ENCODE assay signal across 17 cellular contexts in the genomic region with DNA sequence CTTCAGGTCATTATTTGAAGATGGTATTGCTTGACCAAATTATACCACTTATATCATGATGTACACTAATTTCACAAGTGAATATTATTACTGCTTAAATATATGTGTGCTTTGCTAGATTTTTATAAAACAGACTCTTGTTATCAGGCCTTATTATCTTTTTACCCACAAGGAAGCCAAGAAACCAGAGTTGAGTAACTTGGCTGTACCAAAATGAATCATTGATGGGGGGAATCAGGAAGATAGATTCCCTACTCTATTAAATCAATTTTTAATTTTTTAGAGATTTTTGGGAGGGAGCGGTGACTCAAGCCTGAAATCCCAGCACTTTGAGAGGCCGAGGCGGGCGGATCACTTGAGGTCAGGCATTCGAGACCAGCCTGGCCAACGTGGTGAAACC. TPM values are rescaled to one million over a fixed set of nuclear protein-coding genes. Genes with fewer than 3 reads are reported as not detected.
A peak's percentile ranks its signal among the peaks of the same experiment; 100 is the strongest.
DNase-seq lines count a peak whose midpoint lies in the region; ATAC-seq, FAIRE-seq and TF ChIP-seq lines count a peak whose summit lies in the region.
"Had no signal": no experiment of that assay in that cellular context is flagged by ENCODE, and none has a peak within 500 bp of the region (broad histone marks: within the 10 kb centered on the region; RNA-seq: fewer than 3 reads in every experiment).

No MANE protein-coding gene starts in this region.

- H3K4me2 ChIP-seq in Loucy (ENCODE audit: low read depth, low read length, poor library complexity, severe bottlenecking) (peak overlapping the region; percentile 44), astrocyte (ENCODE audit: low read length) (no peak overlapping the region)

- no peak for DNase-seq in CD14-positive monocyte (ENCODE audit: low spot score)
- peak; percentile 30 for DNase-seq in astrocyte (ENCODE audit: low read depth)
- DNase-seq in right lobe of liver = no peak
- no peak for DNase-seq in pons (ENCODE audit: low spot score)
- DNase-seq: CD4-positive, alpha-beta T cell; H9; NCI-H1105; NCI-H1694 treated with DMSO at 0.1 percent for 48 hours; NCI-H2107; NCI-H2227 treated with DMSO at 0.1 percent for 48 hours; NCI-H69; NK-92 treated with Interleukin-12 subunit alpha and Interleukin-12 subunit beta, amount 100 ng/mL, for 24 hours; RPMI8226; SIG-M5 had no signal

- H3K79me2 ChIP-seq in Loucy (ENCODE audit: insufficient read depth, low read length) = no peaks in the 10 kb centered on the region
- no peaks in the 10 kb centered on the region for H3K79me2 ChIP-seq in astrocyte (ENCODE audit: insufficient read depth, low read length)

- H3K36me3 ChIP-seq in Loucy (ENCODE audit: insufficient read depth, low read length) (no peaks in the 10 kb centered on the region), astrocyte (ENCODE audit: insufficient read depth, low read length) (no peaks in the 10 kb centered on the region), right lobe of liver (no peaks in the 10 kb centered on the region)

- 90% methylated on average over 6 of the region's 6 CpGs for whole genome bisulfite sequencing in right lobe of liver (ENCODE audit: insufficient coverage, low coverage, low lambda C conversion rate, missing lambda C conversion rate)

- H3K9me3 ChIP-seq in Loucy (ENCODE audit: insufficient read depth, low read depth, low read length) (no peaks in the 10 kb centered on the region), astrocyte (ENCODE audit: insufficient read depth, low read depth, low read length) (no peaks in the 10 kb centered on the region), right lobe of liver (no peaks in the 10 kb centered on the region)

- ATAC-seq in right lobe of liver (no peak), GM21786 (IDR thresholded peaks at IDR 0.05; ENCODE audit: unreplicated experiment) (no peak), HG03108 (IDR thresholded peaks at IDR 0.05; ENCODE audit: unreplicated experiment) (no peak)

- H3K9me2 ChIP-seq in Loucy (replicated peaks; ENCODE audit: low read depth, low read length) = no peaks in the 10 kb centered on the region

- H3K4me3 ChIP-seq in Loucy (ENCODE audit: low read length, poor library complexity, severe bottlenecking) = peak overlapping the region; percentile 9
- H3K4me3 ChIP-seq in astrocyte (ENCODE audit: insufficient read depth, low read depth, low read length) = no peak overlapping the region
- H3K4me3 ChIP-seq in right lobe of liver = no peak overlapping the region

- H3K27me3 Mint-ChIP-seq in CD14-positive monocyte (ENCODE audit: low read depth in 3 of 3) = peaks cover 0 to 10% (median 1%) of the 10 kb centered on the region in 3 donors
- H3K27me3 Mint-ChIP-seq in astrocyte (ENCODE audit: low read depth, unreplicated experiment) = peaks cover 18% of the 10 kb centered on the region

- H3K36me3 Mint-ChIP-seq in CD14-positive monocyte = peaks cover 3 to 5% of the 10 kb centered on the region in 2 donors
- peaks cover 3% of the 10 kb centered on the region for H3K36me3 Mint-ChIP-seq in astrocyte (ENCODE audit: low read depth, unreplicated experiment)

- peak overlapping the region; percentile 17 for H3K9ac ChIP-seq in Loucy (ENCODE audit: low read depth, low read length, poor library complexity, severe bottlenecking)
- H3K9ac ChIP-seq in astrocyte (ENCODE audit: low read length) = no peak overlapping the region

- H3K4me1 Mint-ChIP-seq in CD14-positive monocyte = peaks cover 75% of the 10 kb centered on the region
- H3K4me1 Mint-ChIP-seq in astrocyte (ENCODE audit: low read depth, unreplicated experiment) = peaks cover 8% of the 10 kb centered on the region
- H3K4me1 Mint-ChIP-seq: H9 had no signal

- H3K9me3 Mint-ChIP-seq in CD14-positive monocyte = peaks cover 9 to 17% (median 12%) of the 10 kb centered on the region in 7 donors
- H3K9me3 Mint-ChIP-seq in astrocyte (ENCODE audit: unreplicated experiment) = peaks cover 23% of the 10 kb centered on the region
- H3K9me3 Mint-ChIP-seq: CD4-positive, alpha-beta T cell had no signal

- H3K4me3 Mint-ChIP-seq in CD14-positive monocyte (no peak overlapping the region), astrocyte (ENCODE audit: unreplicated experiment) (no peak overlapping the region)
- H3K4me3 Mint-ChIP-seq: CD4-positive, alpha-beta T cell; H9 had no signal

- H3K4me1 ChIP-seq in Loucy (ENCODE audit: insufficient read depth, low read length, poor library complexity, severe bottlenecking) (peaks cover 28% of the 10 kb centered on the region), astrocyte (ENCODE audit: insufficient read depth, low read length) (peaks cover 3% of the 10 kb centered on the region), right lobe of liver (peaks cover 0 to 35% (median 10%) of the 10 kb centered on the region in 4 donors)

- H3K27ac ChIP-seq in astrocyte (ENCODE audit: low read depth, low read length) = no peak overlapping the region
- peak overlapping the region in 2 of 3 donors; percentile 61 to 78 for H3K27ac ChIP-seq in right lobe of liver

- H4K20me1 ChIP-seq in Loucy (ENCODE audit: insufficient read depth, low read length, poor library complexity, severe bottlenecking) (no peaks in the 10 kb centered on the region), astrocyte (ENCODE audit: insufficient read depth, low read length) (no peaks in the 10 kb centered on the region)

- H3F3A ChIP-seq in Loucy (ENCODE audit: low read depth) = no peaks in the 10 kb centered on the region

- H2AFZ ChIP-seq in Loucy (ENCODE audit: low read length) = no peak overlapping the region
- no peak overlapping the region for H2AFZ ChIP-seq in astrocyte (ENCODE audit: low read depth, low read length)

- TF ChIP-seq CTCF in CD14-positive monocyte (IDR thresholded peaks at IDR 0.05) = no peak
- TF ChIP-seq CTCF in Loucy (conservative IDR thresholded peaks at IDR 0.05; ENCODE audit: low read length) = no peak
- no peak for TF ChIP-seq CTCF in astrocyte (IDR thresholded peaks at IDR 0.05; ENCODE audit: insufficient read depth, low read depth, low read length)
- TF ChIP-seq CTCF in right lobe of liver (IDR thresholded peaks at IDR 0.05) = no peak

- FAIRE-seq in astrocyte (lab: Jason Lieb, UNC) = no peak

- no peak for TF ChIP-seq POLR2A in right lobe of liver (IDR thresholded peaks at IDR 0.05)

- H3K27ac Mint-ChIP-seq in CD14-positive monocyte (peak overlapping the region; percentile 77 to 87 (median 82)), astrocyte (ENCODE audit: unreplicated experiment) (no peak overlapping the region)
- H3K27ac Mint-ChIP-seq: CD4-positive, alpha-beta T cell; H9 had no signal

- H3K27me3 ChIP-seq in Loucy (ENCODE audit: insufficient read depth, low read length, poor library complexity, severe bottlenecking) (no peaks in the 10 kb centered on the region), astrocyte (ENCODE audit: insufficient read depth, low read length) (no peaks in the 10 kb centered on the region), right lobe of liver (no peaks in the 10 kb centered on the region)

- intact Hi-C loops in CD14-positive monocyte (cut with micrococcal nuclease) (no loop called here), right lobe of liver (cut with DNase I) (no loop called here)

RNA-seq across cellular contexts. Expression of gene SCCPDH, which starts 16.0 kb away (rescaled TPM):
- polyA plus RNA-seq in CD14-positive monocyte = 10 to 100 TPM; 22.7 to 25.3 TPM
- total RNA-seq in astrocyte (23.9 and 25.0 TPM in 2 replicates), right lobe of liver (100 to 1,000 TPM in 1 of 6 experiments, 10 to 100 TPM in 5; 80.3 to 125 (median 85.3) TPM)
